11 cellular contexts compared by ENCODE assay signal in the genomic region with DNA sequence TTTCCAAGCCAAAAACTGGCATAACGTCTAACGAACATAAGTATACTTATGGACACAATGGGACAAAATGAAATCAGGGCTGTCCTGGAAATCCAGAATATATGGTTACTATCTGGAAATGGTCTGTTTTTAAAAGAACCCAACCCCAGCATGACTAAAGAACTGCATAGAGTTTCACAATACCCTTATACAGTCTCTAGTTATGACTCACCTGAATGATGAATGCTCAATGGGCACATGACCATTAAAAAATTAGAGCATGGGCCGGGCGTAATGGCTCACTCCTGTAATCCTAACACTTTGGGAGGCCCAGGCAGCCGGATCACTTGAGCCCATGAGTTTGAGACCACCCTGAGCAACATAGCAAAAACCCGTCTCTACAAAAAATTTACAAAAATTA. TPM values are rescaled to one million over a fixed set of nuclear protein-coding genes. Genes with fewer than 3 reads are reported as not detected.
DNase-seq lines count a peak whose midpoint lies in the region; ATAC-seq and TF ChIP-seq lines count a peak whose summit lies in the region.
"Had no signal": no experiment of that assay in that cellular context is flagged by ENCODE, and none has a peak within 500 bp of the region (broad histone marks: within the 10 kb centered on the region; RNA-seq: fewer than 3 reads in every experiment).

No MANE protein-coding gene starts in this region.

- no peaks in the 10 kb centered on the region for H3K9me3 Mint-ChIP-seq in stimulated activated memory B cell treated with anti-CD40 and anti-IgM and Interleukin-4, amounts not matched to agents 10 μg/mL and 1 μg/mL and 100 μg/mL, for 72 hours

- peak; percentile 59 for DNase-seq in BJ (ENCODE audit: low read depth)
- peak; percentile 52 for DNase-seq in amniotic stem cell (lab: John Stamatoyannopoulos, UW)
- peak; percentile 59 for DNase-seq in kidney glomerular epithelial cell (lab: John Stamatoyannopoulos, UW)
- DNase-seq in NCI-H1105 (lab: John Stamatoyannopoulos, UW) = no peak
- DNase-seq: aorta, hypothalamus, NCI-H748 treated with DMSO at 0.1 percent for 48 hours had no signal

- no peak overlapping the region for H3K4me3 ChIP-seq in BJ (ENCODE audit: low read depth, low read length)

- H3K4me1 Mint-ChIP-seq in stimulated activated memory B cell treated with anti-CD40 and anti-IgM and Interleukin-4, amounts not matched to agents 10 μg/mL and 1 μg/mL and 100 μg/mL, for 72 hours = peaks cover 17% of the 10 kb centered on the region

- no peaks in the 10 kb centered on the region for H3K27me3 Mint-ChIP-seq in stimulated activated memory B cell treated with anti-CD40 and anti-IgM and Interleukin-4, amounts not matched to agents 10 μg/mL and 1 μg/mL and 100 μg/mL, for 72 hours

- H3K36me3 Mint-ChIP-seq in stimulated activated memory B cell treated with anti-CD40 and anti-IgM and Interleukin-4, amounts not matched to agents 10 μg/mL and 1 μg/mL and 100 μg/mL, for 72 hours = no peaks in the 10 kb centered on the region

- ATAC-seq in HG03378 (IDR thresholded peaks at IDR 0.05; ENCODE audit: unreplicated experiment) (peak; percentile 67), GM19035 (IDR thresholded peaks at IDR 0.05; ENCODE audit: unreplicated experiment) (no peak), GM18511 (IDR thresholded peaks at IDR 0.05; ENCODE audit: unreplicated experiment) (no peak)
- ATAC-seq in stimulated activated memory B cell treated with anti-CD40 and anti-IgM and Interleukin-4, amounts not matched to agents 10 μg/mL and 1 μg/mL and 100 μg/mL, for 72 hours = no peak

- H3K4me3 Mint-ChIP-seq in stimulated activated memory B cell treated with anti-CD40 and anti-IgM and Interleukin-4, amounts not matched to agents 10 μg/mL and 1 μg/mL and 100 μg/mL, for 72 hours = no peak overlapping the region

- POLR2A ChIA-PET in BJ (lab: Charles Lee) = no interaction called here

- TF ChIP-seq CTCF in BJ (IDR thresholded peaks at IDR 0.05; ENCODE audit: insufficient read depth, low read depth, low read length) = no peak

- CTCF ChIA-PET in BJ (lab: Yijun Ruan, JAX) = no interaction called here

- no peak overlapping the region for H3K27ac Mint-ChIP-seq in stimulated activated memory B cell treated with anti-CD40 and anti-IgM and Interleukin-4, amounts not matched to agents 10 μg/mL and 1 μg/mL and 100 μg/mL, for 72 hours

- H3K36me3 ChIP-seq in BJ (ENCODE audit: control insufficient read depth, insufficient read depth, low read length) = no peaks in the 10 kb centered on the region

- H3K27me3 ChIP-seq in BJ (ENCODE audit: control insufficient read depth, insufficient read depth, low read length) = no peaks in the 10 kb centered on the region

RNA-seq across cellular contexts. Expression of gene AMMECR1, which starts 31.8 kb away (rescaled TPM):
- 7.3 and 9.1 TPM in 2 replicates for polyA plus RNA-seq in BJ (2011; rRNA removed)
- polyA minus RNA-seq in BJ (2011; rRNA and poly(A)+ RNA removed) = 9.5 and 14.5 TPM in 2 replicates
